ENCODE assay signal across 14 cellular contexts in genomic region chr18:48993586-48993985, GRCh38. TPM values are rescaled to one million over a fixed set of nuclear protein-coding genes. Genes with fewer than 3 reads are reported as not detected.
A peak's percentile ranks its signal among the peaks of the same experiment; 100 is the strongest.
DNase-seq lines count a peak whose midpoint lies in the region; ATAC-seq, FAIRE-seq and TF ChIP-seq lines count a peak whose summit lies in the region.
"Had no signal": no experiment of that assay in that cellular context is flagged by ENCODE, and none has a peak within 500 bp of the region (broad histone marks: within the 10 kb centered on the region; RNA-seq: fewer than 3 reads in every experiment).

No MANE protein-coding gene starts in this region.

- peak overlapping the region; percentile 22 for H3K27ac ChIP-seq in vagina

- no peaks in the 10 kb centered on the region for H3K36me3 Mint-ChIP-seq in naive B cell

- H3K9me3 ChIP-seq in vagina: no peaks in the 10 kb centered on the region

- H3K4me3 Mint-ChIP-seq in naive B cell: peak overlapping the region in 2 of 8 donors; percentile 6 to 59

- H3K27ac Mint-ChIP-seq in naive B cell: peak overlapping the region in 4 of 6 donors; percentile 28 to 91 (median 72)

- peaks cover 51% of the 10 kb centered on the region for H3K4me1 ChIP-seq in vagina

- TF ChIP-seq POLR2A in vagina (IDR thresholded peaks at IDR 0.05): no peak

- no peaks in the 10 kb centered on the region for H3K27me3 ChIP-seq in vagina

- intact Hi-C loops in Right ventricle myocardium inferior (cut with DNase I): no loop called here
- intact Hi-C loops in cardiac septum (cut with DNase I): no loop called here
- intact Hi-C loops in vagina (cut with DNase I): loop anchor here (5.0 kb wide), 1 partner anchor 36 kb away; no protein-coding TSS in a partner anchor

- no peak for FAIRE-seq in D721Med (lab: Jason Lieb, UNC)
- FAIRE-seq: H54 had no signal

- H3K9me3 Mint-ChIP-seq in naive B cell: no peaks in the 10 kb centered on the region

- peaks cover 18 to 24% (median 22%) of the 10 kb centered on the region in 3 donors for H3K4me1 Mint-ChIP-seq in naive B cell

- DNase-seq in Right ventricle myocardium inferior (ENCODE audit: missing footprints): peak; percentile 47
- DNase-seq in cardiac septum (ENCODE audit: low spot score): no peak
- DNase-seq in epithelial cell of esophagus (ENCODE audit: low read depth): peak; percentile 47
- DNase-seq in naive B cell: no peak
- no peak for DNase-seq in vagina (ENCODE audit: extremely low spot score in 2 of 2)
- no peak for DNase-seq in activated CD4-positive, CD25-positive, alpha-beta regulatory T cell treated with anti-CD3 and anti-CD28 coated beads, Interleukin-2, amount 50 U/mL, for 72 hours
- no peak for DNase-seq in NCI-H128 (lab: John Stamatoyannopoulos, UW; ENCODE audit: unreplicated experiment)
- DNase-seq in D721Med (ENCODE audit: insufficient read length, low spot score): no peak
- DNase-seq: activated CD4-positive, alpha-beta T cell treated with anti-CD3 and anti-CD28 coated beads, Interleukin-2, amount 50 U/mL, for 4 hours; activated naive CD4-positive, alpha-beta T cell treated with anti-CD3 and anti-CD28 coated beads, Interleukin-2, amount 50 U/mL, for 16 hours; KG1; NCI-H2227 treated with DMSO at 0.1 percent for 48 hours; SIG-M5 had no signal

- H3K27me3 Mint-ChIP-seq in naive B cell: no peaks in the 10 kb centered on the region

- TF ChIP-seq CTCF in epithelial cell of esophagus (IDR thresholded peaks at IDR 0.05; ENCODE audit: insufficient read depth, low read depth, low read length, missing control alignments): no peak
- TF ChIP-seq CTCF in vagina (IDR thresholded peaks at IDR 0.05): no peak
- no peak for TF ChIP-seq CTCF in D721Med (IDR thresholded peaks at IDR 0.05; ENCODE audit: insufficient read depth, missing control alignments)

- H3K36me3 ChIP-seq in vagina: no peaks in the 10 kb centered on the region

- ATAC-seq in Right ventricle myocardium inferior (no peak), naive B cell (ENCODE audit: low read depth in 2 of 2) (no peak)

- no peak overlapping the region for H3K4me3 ChIP-seq in epithelial cell of esophagus (ENCODE audit: low read length)
- H3K4me3 ChIP-seq in vagina: no peak overlapping the region

RNA-seq across cellular contexts. Expression of gene SMAD7, which starts 42.8 kb away (rescaled TPM):
- 12.0 TPM for total RNA-seq in Right ventricle myocardium inferior
- total RNA-seq in cardiac septum: 42.4 TPM
- 1 to 10 TPM in 5 of 6 donors, under 1 TPM in 1; 0.47 to 3.7 (median 1.6) TPM for polyA plus RNA-seq in naive B cell (ENCODE audit: low read depth in 6 of 6)
- 34.1 TPM for total RNA-seq in vagina

Comparison
In these comparisons a context has a peak if more than half of its experiments do, and no peak if none do; other contexts are left out.
1. DNase-seq: peak in Right ventricle myocardium inferior (single experiment) and epithelial cell of esophagus (single experiment); none in cardiac septum (single experiment), naive B cell (single experiment), vagina (0 of 2), activated CD4-positive, CD25-positive, alpha-beta regulatory T cell treated with anti-CD3 and anti-CD28 coated beads, Interleukin-2, amount 50 U/mL, for 72 hours (single experiment), NCI-H128 (single experiment) and D721Med (single experiment).